12 cellular contexts compared by ENCODE assay signal in genomic region chr6:155524249-155524651, GRCh38.
DNase-seq lines count a peak whose midpoint lies in the region; ATAC-seq, FAIRE-seq and TF ChIP-seq lines count a peak whose summit lies in the region.
"Had no signal": no experiment of that assay in that cellular context is flagged by ENCODE, and none has a peak within 500 bp of the region (broad histone marks: within the 10 kb centered on the region; RNA-seq: fewer than 3 reads in every experiment).

No MANE protein-coding gene starts in this region.

- no peaks in the 10 kb centered on the region for H3K9me3 ChIP-seq in spleen
- no peaks in the 10 kb centered on the region for H3K9me3 ChIP-seq in upper lobe of left lung
- H3K9me3 ChIP-seq: mucosa of descending colon had no signal

- no peaks in the 10 kb centered on the region for H3K36me3 Mint-ChIP-seq in activated T-helper 17 cell treated with anti-CD3 and anti-CD28 coated beads, Interleukin-2, amount 50 U/mL, for 72 hours (ENCODE audit: low read depth)

- H3K27ac Mint-ChIP-seq in activated T-helper 17 cell treated with anti-CD3 and anti-CD28 coated beads, Interleukin-2, amount 50 U/mL, for 72 hours = peak overlapping the region; percentile 47

- H3K4me1 Mint-ChIP-seq in activated T-helper 17 cell treated with anti-CD3 and anti-CD28 coated beads, Interleukin-2, amount 50 U/mL, for 72 hours = peaks cover 7% of the 10 kb centered on the region

- no peaks in the 10 kb centered on the region for H3K27me3 Mint-ChIP-seq in activated T-helper 17 cell treated with anti-CD3 and anti-CD28 coated beads, Interleukin-2, amount 50 U/mL, for 72 hours

- peak; percentile 75 for FAIRE-seq in H54 (lab: Jason Lieb, UNC)

- 50 to 85% (median 70%) methylated on average over 2 of the region's 2 CpGs for WGBS in spleen, 5 donors
- 63 to 68% methylated on average over 2 of the region's 2 CpGs for WGBS in upper lobe of left lung, 2 donors

- TF ChIP-seq POLR2A in H54 (IDR thresholded peaks at IDR 0.05; ENCODE audit: low read depth, low read length) (no peak), spleen (IDR thresholded peaks at IDR 0.05) (no peak), upper lobe of left lung (IDR thresholded peaks at IDR 0.05) (no peak)

- peaks cover 0 to 11% (median 6%) of the 10 kb centered on the region in 6 donors for H3K4me1 ChIP-seq in spleen
- H3K4me1 ChIP-seq in upper lobe of left lung = peaks cover 3 to 10% (median 7%) of the 10 kb centered on the region in 4 donors

- H3K9me3 Mint-ChIP-seq in activated T-helper 17 cell treated with anti-CD3 and anti-CD28 coated beads, Interleukin-2, amount 50 U/mL, for 72 hours = no peaks in the 10 kb centered on the region

- no peak for TF ChIP-seq EP300 in upper lobe of left lung (IDR thresholded peaks at IDR 0.05)

- H3K4me3 ChIP-seq in AG10803 (ENCODE audit: low read length) (no peak overlapping the region), fibroblast of villous mesenchyme (ENCODE audit: low read depth, low read length) (no peak overlapping the region), spleen (no peak overlapping the region), upper lobe of left lung (no peak overlapping the region)
- H3K4me3 ChIP-seq: mucosa of descending colon, smooth muscle cell had no signal

- DNase-seq in AG10803 (ENCODE audit: low read depth) (peak; percentile 81), H54 (ENCODE audit: insufficient read length, low spot score) (no peak), fibroblast of villous mesenchyme (ENCODE audit: low read depth) (peak; percentile 48), spleen (no peak), upper lobe of left lung (no peak)
- DNase-seq: DMS153, mucosa of descending colon, RPMI8226 had no signal

- no peak for TF ChIP-seq CTCF in AG10803 (conservative IDR thresholded peaks at IDR 0.05; ENCODE audit: low read length)
- no peak for TF ChIP-seq CTCF in fibroblast of villous mesenchyme (IDR thresholded peaks at IDR 0.05; ENCODE audit: insufficient read depth, low read depth, low read length)
- TF ChIP-seq CTCF in spleen (IDR thresholded peaks at IDR 0.05 in 8 of 11, conservative IDR thresholded peaks at IDR 0.05 in 3 of 11) = no peak
- no peak for TF ChIP-seq CTCF in upper lobe of left lung (IDR thresholded peaks at IDR 0.05)

- intact Hi-C loops in spleen (cut with DNase I; ENCODE audit: low total_unique reads) = no loop called here

- H3K27ac ChIP-seq in spleen (no peak overlapping the region), upper lobe of left lung (no peak overlapping the region)

- H3K27me3 ChIP-seq in spleen (replicated peaks in 1 of 7) (no peaks in the 10 kb centered on the region), upper lobe of left lung (no peaks in the 10 kb centered on the region)

- peak; percentile 88 for ATAC-seq in activated T-helper 17 cell treated with anti-CD3 and anti-CD28 coated beads, Interleukin-2, amount 50 U/mL, for 72 hours (replicated peaks)
- ATAC-seq in HG03354 (IDR thresholded peaks at IDR 0.05; ENCODE audit: poor library complexity, severe bottlenecking, unreplicated experiment) (no peak), upper lobe of left lung (ENCODE audit: low FRiP score in 2 of 2) (no peak), HG02763 (IDR thresholded peaks at IDR 0.05; ENCODE audit: unreplicated experiment) (no peak)
- ATAC-seq: mucosa of descending colon had no signal

- H3K36me3 ChIP-seq in spleen (no peaks in the 10 kb centered on the region), upper lobe of left lung (no peaks in the 10 kb centered on the region)

- H3K4me3 Mint-ChIP-seq in activated T-helper 17 cell treated with anti-CD3 and anti-CD28 coated beads, Interleukin-2, amount 50 U/mL, for 72 hours = peak overlapping the region; percentile 16

Comparison
In these comparisons a context has a peak if more than half of its experiments do, and no peak if none do; other contexts are left out.
1. DNase-seq: peak in AG10803 (single experiment) and fibroblast of villous mesenchyme (single experiment); none in H54 (single experiment), spleen (single experiment) and upper lobe of left lung (0 of 2).